10 cellular contexts compared by ENCODE assay signal in the genomic region with DNA sequence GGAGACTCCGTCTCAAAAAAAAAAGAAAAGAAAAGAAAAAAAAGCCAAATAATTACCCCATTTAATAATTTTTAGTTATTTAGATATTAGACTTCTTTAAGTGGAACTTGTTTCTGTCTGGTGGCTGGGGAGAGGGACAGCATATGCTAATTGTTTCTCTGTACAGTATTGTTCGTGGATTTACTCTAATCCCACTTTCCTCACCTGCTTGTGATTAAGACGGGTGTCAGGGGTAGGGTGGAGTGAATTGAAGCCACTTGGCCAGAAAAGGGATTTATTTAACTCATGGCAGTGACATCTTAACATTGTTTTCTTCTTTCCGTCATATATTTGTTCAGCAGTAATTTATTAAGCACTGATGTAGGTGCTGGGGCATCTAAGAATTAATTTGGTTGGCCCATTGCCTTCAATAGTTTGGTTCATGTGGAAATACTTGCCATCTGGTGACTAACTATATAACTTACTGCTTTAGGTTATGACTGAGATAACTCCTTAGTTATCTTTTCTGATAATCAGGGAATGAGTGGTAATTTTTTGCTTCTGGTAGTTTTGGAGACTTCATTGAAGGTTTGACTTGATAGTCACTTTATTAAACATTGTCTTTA. TPM values are rescaled to one million over a fixed set of nuclear protein-coding genes. Genes with fewer than 3 reads are reported as not detected.
A peak's percentile ranks its signal among the peaks of the same experiment; 100 is the strongest.
DNase-seq lines count a peak whose midpoint lies in the region; ATAC-seq and TF ChIP-seq lines count a peak whose summit lies in the region.
"Had no signal": no experiment of that assay in that cellular context is flagged by ENCODE, and none has a peak within 500 bp of the region (broad histone marks: within the 10 kb centered on the region; RNA-seq: fewer than 3 reads in every experiment).

No MANE protein-coding gene starts in this region.

- H3K36me3 ChIP-seq in left ventricle myocardium inferior (no peaks in the 10 kb centered on the region), right lobe of liver (no peaks in the 10 kb centered on the region), uterus (no peaks in the 10 kb centered on the region)
- H3K36me3 ChIP-seq: SJCRH30 had no signal

- H3K27me3 ChIP-seq in left ventricle myocardium inferior (ENCODE audit: low read depth): no peaks in the 10 kb centered on the region
- no peaks in the 10 kb centered on the region for H3K27me3 ChIP-seq in right lobe of liver
- H3K27me3 ChIP-seq in uterus: no peaks in the 10 kb centered on the region
- H3K27me3 ChIP-seq: SJCRH30 had no signal

- DNase-seq in left ventricle myocardium inferior (no peak), cardiac septum (ENCODE audit: low spot score) (no peak), amniotic epithelial cell (ENCODE audit: low read depth) (peak; percentile 36), right lobe of liver (no peak), uterus (no peak), hippocampal formation (lab: John Stamatoyannopoulos, UW) (no peak)
- no peak for DNase-seq in stimulated activated CD4-positive, alpha-beta T cell treated with anti-CD3 and anti-CD28 coated beads, Interleukin-2, amount 100 ng/mL, for 24 hours
- DNase-seq: activated gamma-delta T cell had no signal

- no peak for TF ChIP-seq CTCF in left ventricle myocardium inferior (IDR thresholded peaks at IDR 0.05; ENCODE audit: borderline replicate concordance)
- no peak for TF ChIP-seq CTCF in right lobe of liver (IDR thresholded peaks at IDR 0.05)
- TF ChIP-seq CTCF in uterus (IDR thresholded peaks at IDR 0.05): no peak

- H3K9me3 ChIP-seq in left ventricle myocardium inferior (replicated peaks) (no peaks in the 10 kb centered on the region), right lobe of liver (no peaks in the 10 kb centered on the region), uterus (no peaks in the 10 kb centered on the region)
- H3K9me3 ChIP-seq: SJCRH30 had no signal

- H3K4me3 ChIP-seq in left ventricle myocardium inferior (peak overlapping the region; percentile 16), right lobe of liver (no peak overlapping the region), uterus (no peak overlapping the region)
- H3K4me3 ChIP-seq: SJCRH30 had no signal

- H3K27ac ChIP-seq in left ventricle myocardium inferior (replicated peaks) (peak overlapping the region; percentile 93), right lobe of liver (peak overlapping the region; percentile 58 to 92 (median 86)), uterus (peak overlapping the region; percentile 38 to 87)
- H3K27ac ChIP-seq: SJCRH30 had no signal

- ATAC-seq in right lobe of liver (no peak), HG03097 (IDR thresholded peaks at IDR 0.05; ENCODE audit: low FRiP score, unreplicated experiment) (no peak)

- intact Hi-C loops in left ventricle myocardium inferior (cut with micrococcal nuclease): loop anchor here (10.0 kb wide), 1 partner anchor 128 kb away; no protein-coding TSS in a partner anchor
- intact Hi-C loops in cardiac septum (cut with DNase I): loop anchor here (2.0 kb wide), 1 partner anchor 164 kb away; the partner anchor contains the start of gene ADSL
- intact Hi-C loops in right lobe of liver (cut with DNase I): loop anchor here (5.0 to 10.0 kb wide), 2 partner anchors 80 to 92 kb away; no protein-coding TSS in a partner anchor
- intact Hi-C loops in uterus (cut with DNase I; ENCODE audit: low total_unique reads): no loop called here

- TF ChIP-seq POLR2A in right lobe of liver (IDR thresholded peaks at IDR 0.05) (no peak), uterus (IDR thresholded peaks at IDR 0.05) (no peak)

- H3K4me1 ChIP-seq in left ventricle myocardium inferior (peaks cover 94% of the 10 kb centered on the region), right lobe of liver (peaks cover 0 to 81% (median 39%) of the 10 kb centered on the region in 4 donors), uterus (peaks cover 0 to 5% of the 10 kb centered on the region in 2 donors)

- 56% methylated on average over 4 of the region's 4 CpGs for WGBS in right lobe of liver (ENCODE audit: insufficient coverage, low coverage, low lambda C conversion rate, missing lambda C conversion rate)

RNA-seq across cellular contexts. Expression of gene TNRC6B, which starts 4.6 kb away (rescaled TPM):
- total RNA-seq in left ventricle myocardium inferior (43.8 TPM), cardiac septum (40.2 TPM), right lobe of liver (10 to 100 TPM; 13.0 to 27.1 (median 22.7) TPM), uterus (10 to 100 TPM; 10.5 to 76.0 (median 37.2) TPM)
